ENCODE assay signal across 9 cellular contexts in genomic region chr5:140182803-140183367, GRCh38. TPM values are rescaled to one million over a fixed set of nuclear protein-coding genes. Genes with fewer than 3 reads are reported as not detected.
A peak's percentile ranks its signal among the peaks of the same experiment; 100 is the strongest.
DNase-seq lines count a peak whose midpoint lies in the region; ATAC-seq and TF ChIP-seq lines count a peak whose summit lies in the region.
"Had no signal": no experiment of that assay in that cellular context is flagged by ENCODE, and none has a peak within 500 bp of the region (broad histone marks: within the 10 kb centered on the region; RNA-seq: fewer than 3 reads in every experiment).

No MANE protein-coding gene starts in this region.

- H3K27ac ChIP-seq in fibroblast of lung (ENCODE audit: insufficient read depth, low read length) (peak overlapping the region; percentile 30), neutrophil (peak overlapping the region; percentile 68)

- H3K36me3 ChIP-seq in fibroblast of lung (ENCODE audit: control insufficient read depth, insufficient read depth, low read length) (no peaks in the 10 kb centered on the region), neutrophil (no peaks in the 10 kb centered on the region)

- no peaks in the 10 kb centered on the region for H3K27me3 Mint-ChIP-seq in activated CD4-positive, alpha-beta T cell treated with anti-CD3 and anti-CD28 coated beads for 36 hours

- DNase-seq in C1 segment of cervical spinal cord (lab: John Stamatoyannopoulos, UW), result peak in 8 of 14 donors; percentile 11 to 40 (median 19)
- peak; percentile 35 for DNase-seq in NOMO-1 treated with DMSO at 0.1 percent for 48 hours (lab: John Stamatoyannopoulos, UW; ENCODE audit: unreplicated experiment)
- peak; percentile 47 to 71 for DNase-seq in fibroblast of lung (ENCODE audit: low read depth in 2 of 2)
- no peak for DNase-seq in NK-92 (lab: John Stamatoyannopoulos, UW; ENCODE audit: unreplicated experiment)
- DNase-seq in AML-193 (lab: John Stamatoyannopoulos, UW), result no peak
- DNase-seq in activated CD4-positive, alpha-beta T cell treated with anti-CD3 and anti-CD28 coated beads for 36 hours, result no peak
- no peak for DNase-seq in inferior parietal cortex (ENCODE audit: extremely low spot score)
- DNase-seq: NCI-H1417 treated with DMSO at 0.1 percent for 48 hours had no signal

- H3K27me3 ChIP-seq in fibroblast of lung (ENCODE audit: control insufficient read depth, insufficient read depth, low read length) (no peaks in the 10 kb centered on the region), neutrophil (no peaks in the 10 kb centered on the region)

- H3K4me1 ChIP-seq in fibroblast of lung (ENCODE audit: control insufficient read depth, extremely low read depth, insufficient read depth, low read length) (peaks cover 10% of the 10 kb centered on the region), neutrophil (ENCODE audit: control insufficient read depth in 1 of 2, insufficient read depth in 1 of 2, low read depth in 1 of 2, low read length in 1 of 2) (peaks cover 67 to 73% of the 10 kb centered on the region in 2 experiments)

- H4K20me1 ChIP-seq in fibroblast of lung (ENCODE audit: control insufficient read depth, extremely low read depth, insufficient read depth, low read length), result no peaks in the 10 kb centered on the region

- H3K9me3 ChIP-seq in fibroblast of lung (ENCODE audit: control insufficient read depth, insufficient read depth, low read depth, low read length), result no peaks in the 10 kb centered on the region
- H3K9me3 ChIP-seq in neutrophil, result no peaks in the 10 kb centered on the region

- H3K9ac ChIP-seq in fibroblast of lung (ENCODE audit: insufficient read depth, low read length), result no peak overlapping the region

- peak overlapping the region; percentile 50 for H2AFZ ChIP-seq in fibroblast of lung (ENCODE audit: low read length)

- intact Hi-C loops in activated CD4-positive, alpha-beta T cell treated with anti-CD3 and anti-CD28 coated beads for 36 hours (cut with DNase I, micrococcal nuclease), result no loop called here

- ATAC-seq in activated CD4-positive, alpha-beta T cell treated with anti-CD3 and anti-CD28 coated beads for 36 hours, result no peak

- H3K9me3 Mint-ChIP-seq in activated CD4-positive, alpha-beta T cell treated with anti-CD3 and anti-CD28 coated beads for 36 hours (ENCODE audit: low read depth), result no peaks in the 10 kb centered on the region

- H3K27ac Mint-ChIP-seq in activated CD4-positive, alpha-beta T cell treated with anti-CD3 and anti-CD28 coated beads for 36 hours, result no peak overlapping the region

- H3K4me1 Mint-ChIP-seq in activated CD4-positive, alpha-beta T cell treated with anti-CD3 and anti-CD28 coated beads for 36 hours, result no peaks in the 10 kb centered on the region

- CTCF ChIA-PET in activated CD4-positive, alpha-beta T cell treated with anti-CD3 and anti-CD28 coated beads for 36 hours (lab: Charles Lee), result interaction anchor here (0.7 kb wide), 1 partner anchor 16 kb away, joined by 3 read pairs; no protein-coding TSS in a partner anchor

- H3K4me3 Mint-ChIP-seq in activated CD4-positive, alpha-beta T cell treated with anti-CD3 and anti-CD28 coated beads for 36 hours, result no peak overlapping the region

- H3K36me3 Mint-ChIP-seq in activated CD4-positive, alpha-beta T cell treated with anti-CD3 and anti-CD28 coated beads for 36 hours (ENCODE audit: low read depth), result no peaks in the 10 kb centered on the region

- no peak for TF ChIP-seq CTCF in fibroblast of lung (conservative IDR thresholded peaks at IDR 0.05 in 1 of 2, IDR thresholded peaks at IDR 0.05 in 1 of 2; ENCODE audit: low read depth in 1 of 2, low read length in 2 of 2)
- TF ChIP-seq CTCF in neutrophil (IDR thresholded peaks at IDR 0.05), result no peak

- POLR2A ChIA-PET in activated CD4-positive, alpha-beta T cell treated with anti-CD3 and anti-CD28 coated beads for 36 hours (lab: Charles Lee), result interaction anchor here (0.7 kb wide), 1 partner anchor 141 kb away, joined by 4 read pairs; no protein-coding TSS in a partner anchor

- peak overlapping the region; percentile 68 for H3K4me2 ChIP-seq in fibroblast of lung (ENCODE audit: extremely low read depth, insufficient read depth, low read length)

- H3K4me3 ChIP-seq in fibroblast of lung (replicated peaks in 1 of 4; ENCODE audit: control extremely low read depth in 1 of 4, insufficient read depth in 1 of 4, low read depth in 3 of 4, low read length in 4 of 4) (no peak overlapping the region), neutrophil (ENCODE audit: low read depth in 1 of 2, low read length in 1 of 2) (no peak overlapping the region)

- no peaks in the 10 kb centered on the region for H3K79me2 ChIP-seq in fibroblast of lung (ENCODE audit: control insufficient read depth, insufficient read depth, low read length)

RNA-seq across cellular contexts. Expression of gene CYSTM1, which starts 7.9 kb away (rescaled TPM):
- 18.7 and 24.3 TPM in 2 replicates for total RNA-seq in fibroblast of lung
- polyA plus RNA-seq in fibroblast of lung, result 35.8 and 38.4 TPM in 2 replicates
- 49.1 and 51.7 TPM in 2 replicates for polyA plus RNA-seq in fibroblast of lung (2012)
- polyA minus RNA-seq in fibroblast of lung (ENCODE audit: low replicate concordance), result 48.8 and 70.1 TPM in 2 replicates
- 10 to 100 TPM; 15.2 to 18.7 TPM for total RNA-seq in activated CD4-positive, alpha-beta T cell treated with anti-CD3 and anti-CD28 coated beads for 36 hours

RNA-seq across cellular contexts. Expression of gene IGIP, which starts 57.1 kb away (rescaled TPM):
- total RNA-seq in fibroblast of lung, result 11.7 and 13.4 TPM in 2 replicates
- polyA plus RNA-seq in fibroblast of lung, result 1.5 and 3.8 TPM in 2 replicates
- polyA plus RNA-seq in fibroblast of lung (2012), result 2.2 and 5.1 TPM in 2 replicates
- 3.5 and 4.1 TPM in 2 replicates for polyA minus RNA-seq in fibroblast of lung (ENCODE audit: low replicate concordance)
- total RNA-seq in activated CD4-positive, alpha-beta T cell treated with anti-CD3 and anti-CD28 coated beads for 36 hours, result 1 to 10 TPM; 1.7 to 1.9 TPM

Comparison
In these comparisons a context has a peak if more than half of its experiments do, and no peak if none do; other contexts are left out.
1. DNase-seq: peak in C1 segment of cervical spinal cord (8 of 14), NOMO-1 treated with DMSO at 0.1 percent for 48 hours (single experiment) and fibroblast of lung (2 of 2); none in NK-92 (single experiment), AML-193 (0 of 2), activated CD4-positive, alpha-beta T cell treated with anti-CD3 and anti-CD28 coated beads for 36 hours (single experiment) and inferior parietal cortex (single experiment).